ENCODE assay signal across 21 cellular contexts in the genomic region with DNA sequence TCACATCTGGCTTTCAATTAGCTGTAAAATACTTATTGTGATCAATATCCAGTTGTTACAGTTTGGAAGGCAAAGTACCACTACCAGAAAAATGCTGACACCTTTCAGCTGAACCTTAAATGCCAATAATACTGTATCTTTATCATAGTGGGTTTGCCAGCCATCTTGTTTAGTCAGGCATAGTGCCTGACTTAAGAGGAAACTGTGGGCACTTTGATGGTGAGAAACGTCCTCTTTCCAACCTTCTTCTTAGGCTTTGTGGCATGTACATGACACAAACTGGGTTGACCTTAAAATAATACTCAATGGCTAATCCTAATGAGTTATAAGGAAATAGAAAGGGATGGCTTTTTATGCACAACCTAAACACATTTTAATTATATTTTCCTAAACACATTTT. TPM values are rescaled to one million over a fixed set of nuclear protein-coding genes. Genes with fewer than 3 reads are reported as not detected.
DNase-seq lines count a peak whose midpoint lies in the region; ATAC-seq lines count a peak whose summit lies in the region.
"Had no signal": no experiment of that assay in that cellular context is flagged by ENCODE, and none has a peak within 500 bp of the region (broad histone marks: within the 10 kb centered on the region; RNA-seq: fewer than 3 reads in every experiment).

No MANE protein-coding gene starts in this region.

- peaks cover 12% of the 10 kb centered on the region for H3K4me1 Mint-ChIP-seq in activated CD8-positive, alpha-beta T cell treated with anti-CD3 and anti-CD28 coated beads, Interleukin-2, amount 10 ng/mL, durations not matched to agents 7 days and 5 days (ENCODE audit: low read depth)
- H3K4me1 Mint-ChIP-seq: CD4-positive, CD25-positive, alpha-beta regulatory T cell had no signal

- CTCF ChIA-PET in activated CD8-positive, alpha-beta T cell treated with anti-CD3 and anti-CD28 coated beads, Interleukin-2, amount 10 ng/mL, durations not matched to agents 7 days and 5 days (lab: Charles Lee) = no interaction called here

- DNase-seq in Jurkat, Clone E6-1 (ENCODE audit: low read depth, low spot score) = peak; percentile 68
- DNase-seq in activated CD8-positive, alpha-beta T cell treated with anti-CD3 and anti-CD28 coated beads, Interleukin-2, amount 10 ng/mL, durations not matched to agents 7 days and 5 days = peak; percentile 27
- DNase-seq in activated CD4-positive, alpha-beta T cell treated with anti-CD3 and anti-CD28 coated beads, Interleukin-2, amount 50 U/mL, for 4 hours = no peak
- DNase-seq in NCI-H526 treated with DMSO at 0.1 percent for 48 hours (lab: John Stamatoyannopoulos, UW) = no peak
- DNase-seq: 8988T; ACHN; AML-193; BE2C; Caco-2; CD4-positive, CD25-positive, alpha-beta regulatory T cell; CD8-positive, alpha-beta T cell; DMS153; EL; GF-D8; GOT3; HFFc6 had no signal

- H3K4me2 ChIP-seq in BLaER1 treated with 17β-estradiol and CSF1 and Interleukin-3, amounts not matched to agents 10 nM and 100 nM = peak overlapping the region in 10 of 11 experiments; percentile 4 to 55 (median 44); a peak in 14 of 22 replicates
- H3K4me2 ChIP-seq: A549 had no signal

- H3K27me3 ChIP-seq in BLaER1 treated with 17β-estradiol and CSF1 and Interleukin-3, amounts not matched to agents 10 nM and 100 nM = no peaks in the 10 kb centered on the region
- H3K27me3 ChIP-seq: BE2C had no signal

- H3K4me3 ChIP-seq in BLaER1 treated with 17β-estradiol and CSF1 and Interleukin-3, amounts not matched to agents 10 nM and 100 nM = no peak overlapping the region
- no peak overlapping the region for H3K4me3 ChIP-seq in Jurkat, Clone E6-1 (ENCODE audit: low read length)
- H3K4me3 ChIP-seq: A549, HAP-1 had no signal

- H3K36me3 Mint-ChIP-seq in activated CD8-positive, alpha-beta T cell treated with anti-CD3 and anti-CD28 coated beads, Interleukin-2, amount 10 ng/mL, durations not matched to agents 7 days and 5 days (ENCODE audit: low read depth) = no peaks in the 10 kb centered on the region
- H3K36me3 Mint-ChIP-seq: CD4-positive, CD25-positive, alpha-beta regulatory T cell had no signal

- no peak overlapping the region for H3K27ac Mint-ChIP-seq in activated CD8-positive, alpha-beta T cell treated with anti-CD3 and anti-CD28 coated beads, Interleukin-2, amount 10 ng/mL, durations not matched to agents 7 days and 5 days
- H3K27ac Mint-ChIP-seq: CD4-positive, CD25-positive, alpha-beta regulatory T cell; CD8-positive, alpha-beta T cell; HFFc6 had no signal

- ATAC-seq in activated CD8-positive, alpha-beta T cell treated with anti-CD3 and anti-CD28 coated beads, Interleukin-2, amount 10 ng/mL, durations not matched to agents 7 days and 5 days = peak; percentile 33
- no peak for ATAC-seq in HG02678 (IDR thresholded peaks at IDR 0.05; ENCODE audit: unreplicated experiment)
- ATAC-seq: A549; CD8-positive, alpha-beta T cell had no signal

- no peak overlapping the region for H3K9ac ChIP-seq in BLaER1 treated with 17β-estradiol and CSF1 and Interleukin-3, amounts not matched to agents 10 nM and 100 nM

- no peaks in the 10 kb centered on the region for H4K20me1 ChIP-seq in BLaER1 treated with 17β-estradiol and CSF1 and Interleukin-3, amounts not matched to agents 10 nM and 100 nM

- no peaks in the 10 kb centered on the region for H3K36me3 ChIP-seq in BLaER1 treated with 17β-estradiol and CSF1 and Interleukin-3, amounts not matched to agents 10 nM and 100 nM
- H3K36me3 ChIP-seq: BE2C, HAP-1 had no signal

- H3K9me3 ChIP-seq in BLaER1 treated with 17β-estradiol and CSF1 and Interleukin-3, amounts not matched to agents 10 nM and 100 nM (replicated peaks in 1 of 11) = peaks cover 0 to 12% (median 0%) of the 10 kb centered on the region in 11 experiments; a peak in 3 of 22 replicates
- H3K9me3 ChIP-seq: A549, BE2C, Caco-2, HAP-1 had no signal

- peaks cover 0 to 18% (median 13%) of the 10 kb centered on the region in 10 experiments; a peak in 16 of 20 replicates for H3K4me1 ChIP-seq in BLaER1 treated with 17β-estradiol and CSF1 and Interleukin-3, amounts not matched to agents 10 nM and 100 nM
- H3K4me1 ChIP-seq: A549, BE2C, HAP-1 had no signal

- no peaks in the 10 kb centered on the region for H3K9me3 Mint-ChIP-seq in activated CD8-positive, alpha-beta T cell treated with anti-CD3 and anti-CD28 coated beads, Interleukin-2, amount 10 ng/mL, durations not matched to agents 7 days and 5 days (ENCODE audit: insufficient read depth)
- H3K9me3 Mint-ChIP-seq: CD8-positive, alpha-beta T cell; HFFc6 had no signal

- H3K27ac ChIP-seq in BLaER1 treated with 17β-estradiol and CSF1 and Interleukin-3, amounts not matched to agents 10 nM and 100 nM = no peak overlapping the region
- H3K27ac ChIP-seq: A549, C4-2B had no signal

- H3K27me3 Mint-ChIP-seq in activated CD8-positive, alpha-beta T cell treated with anti-CD3 and anti-CD28 coated beads, Interleukin-2, amount 10 ng/mL, durations not matched to agents 7 days and 5 days (ENCODE audit: low read depth) = peaks cover 2% of the 10 kb centered on the region
- H3K27me3 Mint-ChIP-seq: CD4-positive, CD25-positive, alpha-beta regulatory T cell had no signal

- no peak overlapping the region for H3K4me3 Mint-ChIP-seq in activated CD8-positive, alpha-beta T cell treated with anti-CD3 and anti-CD28 coated beads, Interleukin-2, amount 10 ng/mL, durations not matched to agents 7 days and 5 days
- H3K4me3 Mint-ChIP-seq: CD4-positive, CD25-positive, alpha-beta regulatory T cell; CD8-positive, alpha-beta T cell; HFFc6 had no signal

- POLR2A ChIA-PET in activated CD8-positive, alpha-beta T cell treated with anti-CD3 and anti-CD28 coated beads, Interleukin-2, amount 10 ng/mL, durations not matched to agents 7 days and 5 days (lab: Charles Lee) = no interaction called here

RNA-seq across cellular contexts. Expression of a gene that starts 52.3 kb away (rescaled TPM):
- 1.3 TPM for polyA plus RNA-seq in Jurkat, Clone E6-1 (2012; ENCODE audit: insufficient read depth, insufficient read length)
- total RNA-seq in activated CD8-positive, alpha-beta T cell treated with anti-CD3 and anti-CD28 coated beads, Interleukin-2, amount 10 ng/mL, durations not matched to agents 7 days and 5 days = not detected
- total RNA-seq: CD4-positive, CD25-positive, alpha-beta regulatory T cell; CD8-positive, alpha-beta T cell had no signal
- polyA plus RNA-seq: CD4-positive, CD25-positive, alpha-beta regulatory T cell had no signal

Comparison
In these comparisons a context has a peak if more than half of its experiments do, and no peak if none do; other contexts are left out.
1. DNase-seq: peak in Jurkat, Clone E6-1 (single experiment) and activated CD8-positive, alpha-beta T cell treated with anti-CD3 and anti-CD28 coated beads, Interleukin-2, amount 10 ng/mL, durations not matched to agents 7 days and 5 days (single experiment); none in activated CD4-positive, alpha-beta T cell treated with anti-CD3 and anti-CD28 coated beads, Interleukin-2, amount 50 U/mL, for 4 hours (0 of 2) and NCI-H526 treated with DMSO at 0.1 percent for 48 hours (single experiment).